ENCODE assay signal across 8 cellular contexts in the genomic region with DNA sequence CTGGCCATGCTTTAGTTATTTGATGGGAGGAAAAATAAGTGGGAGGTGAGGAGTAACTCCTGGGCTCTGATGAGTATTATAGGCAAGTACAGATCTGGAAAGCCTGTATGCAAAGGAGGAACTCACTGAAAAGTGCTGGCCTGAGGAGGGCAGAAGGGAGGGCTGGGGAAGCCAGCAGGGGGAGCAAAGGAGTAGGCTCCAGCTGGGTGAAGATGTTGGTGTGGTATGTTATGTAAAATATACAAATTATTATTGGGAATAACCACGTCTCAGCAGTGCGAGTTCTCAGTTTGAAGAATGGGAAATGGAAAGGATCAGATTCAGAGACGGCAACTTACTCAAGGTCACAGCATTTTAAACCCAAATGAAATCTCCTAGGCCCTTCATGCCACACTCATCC. TPM values are rescaled to one million over a fixed set of nuclear protein-coding genes. Genes with fewer than 3 reads are reported as not detected.
DNase-seq lines count a peak whose midpoint lies in the region; ATAC-seq and TF ChIP-seq lines count a peak whose summit lies in the region.
"Not testable (repeated sequence)": the region's sequence is repeated elsewhere in the genome, so short reads cannot be mapped to it uniquely, and the experiment has no call there.

No MANE protein-coding gene starts in this region.

- ATAC-seq in heart left ventricle: not testable (repeated sequence)

- H3K4me3 ChIP-seq in AG04450 (ENCODE audit: low read depth, low read length); GM12875 (ENCODE audit: low read depth, low read length); cardiac fibroblast (replicated peaks in 1 of 2; ENCODE audit: low read depth in 2 of 2, low read length in 2 of 2); heart left ventricle: not testable (repeated sequence)

- WGBS in heart left ventricle, 4 donors: 51 to 60% (median 56%) methylated on average over 3 of the region's 3 CpGs

- H3K36me3 Mint-ChIP-seq in nephron (ENCODE audit: low read depth): not testable (repeated sequence)

- not testable (repeated sequence) for H3K27ac ChIP-seq in AG04450 (ENCODE audit: low read depth, low read length); heart left ventricle

- H3K36me3 ChIP-seq in heart left ventricle: not testable (repeated sequence)

- H3K27me3 ChIP-seq in AG04450 (ENCODE audit: control insufficient read depth, insufficient read depth, low read length); heart left ventricle: not testable (repeated sequence)

- DNase-seq in AG04450 (ENCODE audit: low read depth, low spot score): not testable (repeated sequence)
- peak; percentile 51 for DNase-seq in RPMI8226
- DNase-seq in activated T-cell treated with anti-CD3 and anti-CD28 coated beads for 24 hours (ENCODE audit: low read depth): peak; percentile 48
- peak; percentile 57 to 61 for DNase-seq in cardiac fibroblast (ENCODE audit: low read depth in 2 of 2)
- DNase-seq in heart left ventricle: peak in 3 of 5 donors; percentile 48 to 59 (median 50)
- peak in 2 of 3 experiments; percentile 29 to 38 for DNase-seq in stimulated activated CD4-positive, alpha-beta T cell treated with anti-CD3 and anti-CD28 coated beads, TNF-alpha, amount 100 ng/mL, for 4 hours (ENCODE audit: low read depth in 3 of 3)

- not testable (repeated sequence) for H3K27me3 Mint-ChIP-seq in nephron (ENCODE audit: low read depth)

- H3K9me3 ChIP-seq in AG04450 (ENCODE audit: control insufficient read depth, insufficient read depth, low read length); heart left ventricle: not testable (repeated sequence)

- TF ChIP-seq CTCF in AG04450 (IDR thresholded peaks at IDR 0.05; ENCODE audit: low read depth, low read length): peak; percentile 54
- peak; percentile 45; the same call in 1 of the 2 replicates for TF ChIP-seq CTCF in GM12875 (IDR thresholded peaks at IDR 0.05; ENCODE audit: borderline replicate concordance, insufficient read depth, low read depth, low read length)
- peak; percentile 61 for TF ChIP-seq CTCF in cardiac fibroblast (IDR thresholded peaks at IDR 0.05; ENCODE audit: low read depth, low read length)
- peak; percentile 24 to 61 (median 44) for TF ChIP-seq CTCF in heart left ventricle (IDR thresholded peaks at IDR 0.05)
- peak; percentile 38 to 49 (median 39) for TF ChIP-seq CTCF in nephron (IDR thresholded peaks at IDR 0.05; ENCODE audit: unreplicated experiment in 3 of 3)

- not testable (repeated sequence) for H3K9me3 Mint-ChIP-seq in nephron

- peaks cover 27% of the 10 kb centered on the region for H3K4me1 Mint-ChIP-seq in nephron

- intact Hi-C loops in heart left ventricle (cut with DNase I): not testable (repeated sequence)

- H3K4me3 Mint-ChIP-seq in nephron: peak overlapping the region; percentile 56 to 65 (median 59)

- POLR2A ChIA-PET in AG04450 (lab: Yijun Ruan, JAX): not testable (repeated sequence)

- peaks cover 0 to 26% (median 11%) of the 10 kb centered on the region in 12 donors for H3K4me1 ChIP-seq in heart left ventricle

- peak overlapping the region; percentile 85 to 94 (median 94) for H3K27ac Mint-ChIP-seq in nephron

- CTCF ChIA-PET in AG04450 (lab: Charles Lee): not testable (repeated sequence)

- not testable (repeated sequence) for TF ChIP-seq POLR2A in heart left ventricle (IDR thresholded peaks at IDR 0.05)

RNA-seq across cellular contexts. Expression of a gene that starts 39.9 kb away (rescaled TPM):
- 13.0 and 13.1 TPM in 2 replicates for polyA plus RNA-seq in AG04450 (2011; rRNA removed)
- polyA minus RNA-seq in AG04450 (2011; rRNA and poly(A)+ RNA removed): 13.9 and 15.7 TPM in 2 replicates
- total RNA-seq in heart left ventricle: 1 to 10 TPM; 2.9 to 9.5 (median 7.7) TPM
- polyA plus RNA-seq in heart left ventricle: 1 to 10 TPM; 3.6 to 6.3 TPM
